In genomic region chr18:7805096-7805495, GRCh38 we compare ENCODE assay signal across 9 cellular contexts.
"Had no signal": no experiment of that assay in that cellular context is flagged by ENCODE, and none has a peak within 500 bp of the region (broad histone marks: within the 10 kb centered on the region; RNA-seq: fewer than 3 reads in every experiment).

No MANE protein-coding gene starts in this region.

- H3K4me1 Mint-ChIP-seq: IgD-negative memory B cell had no signal

- H3K4me1 ChIP-seq: HAP-1 had no signal

- H3K4me3 ChIP-seq: GM23248, HAP-1 had no signal

- H3K27ac ChIP-seq: GM23248, HL-60 had no signal

- H3K27me3 Mint-ChIP-seq: IgD-negative memory B cell had no signal

- H3K27ac Mint-ChIP-seq: HFFc6, IgD-negative memory B cell had no signal

- H3K9me3 Mint-ChIP-seq: HFFc6 had no signal

- H3K4me3 Mint-ChIP-seq: HFFc6, IgD-negative memory B cell had no signal

- H3K36me3 ChIP-seq: HAP-1 had no signal

- ATAC-seq: HCT116 had no signal

- H3K9me3 ChIP-seq: HAP-1 had no signal

- DNase-seq: GM23248, GOT3, H7, HFFc6, KBM-7 had no signal
